Comparison of ENCODE assay signal across 14 cellular contexts in genomic region chr2:185335879-185336278, GRCh38.
DNase-seq lines count a peak whose midpoint lies in the region; TF ChIP-seq lines count a peak whose summit lies in the region.
"Had no signal": no experiment of that assay in that cellular context is flagged by ENCODE, and none has a peak within 500 bp of the region (broad histone marks: within the 10 kb centered on the region; RNA-seq: fewer than 3 reads in every experiment).

No MANE protein-coding gene starts in this region.

- no peaks in the 10 kb centered on the region for H3K27me3 ChIP-seq in A673 (replicated peaks; ENCODE audit: insufficient read depth, low read depth, low read length, poor library complexity)
- no peaks in the 10 kb centered on the region for H3K27me3 ChIP-seq in brain microvascular endothelial cell (replicated peaks)
- H3K27me3 ChIP-seq: BLaER1 treated with 17β-estradiol and CSF1 and Interleukin-3, amounts not matched to agents 10 nM and 100 nM had no signal

- H3K4me3 ChIP-seq in A673 (ENCODE audit: low read depth, low read length, poor library complexity, severe bottlenecking) (no peak overlapping the region), epithelial cell of esophagus (ENCODE audit: low read length) (no peak overlapping the region), brain microvascular endothelial cell (ENCODE audit: low read depth, low read length) (no peak overlapping the region)
- H3K4me3 ChIP-seq: BLaER1 treated with 17β-estradiol and CSF1 and Interleukin-3, amounts not matched to agents 10 nM and 100 nM had no signal

- POLR2A ChIA-PET in A673 (lab: Charles Lee; ENCODE audit: low non-redundant PET) (no interaction called here), RWPE1 (lab: Yijun Ruan, JAX; ENCODE audit: low non-redundant PET) (no interaction called here)

- BruUV-seq in A673 (replicated peaks; lab: Mats Ljungman, UMichigan), result no TSS peak

- no peaks in the 10 kb centered on the region for H3K4me1 ChIP-seq in A673 (ENCODE audit: insufficient read depth, low read length, poor library complexity, severe bottlenecking)
- H3K4me1 ChIP-seq: BLaER1 treated with 17β-estradiol and CSF1 and Interleukin-3, amounts not matched to agents 10 nM and 100 nM had no signal

- peak; percentile 2 for DNase-seq in A673 (ENCODE audit: low spot score)
- peak; percentile 43 for DNase-seq in HT-29 (ENCODE audit: low spot score)
- DNase-seq in RWPE1 (ENCODE audit: low spot score), result peak; percentile 3
- peak; percentile 13 for DNase-seq in epithelial cell of esophagus (ENCODE audit: low read depth)
- DNase-seq in NCI-H526 treated with DMSO at 0.1 percent for 48 hours (lab: John Stamatoyannopoulos, UW), result no peak
- no peak for DNase-seq in brain microvascular endothelial cell
- no peak for DNase-seq in activated CD4-positive, alpha-beta T cell treated with anti-CD3 and anti-CD28 coated beads, Interleukin-2, amount 50 U/mL, for 4 hours
- DNase-seq: 8988T; ACHN; CD4-positive, CD25-positive, alpha-beta regulatory T cell; DMS79; IMR-90 had no signal

- intact Hi-C loops in A673 (cut with micrococcal nuclease; ENCODE audit: unreplicated experiment), result no loop called here

- H3K36me3 ChIP-seq in A673 (ENCODE audit: insufficient read depth, low read length, poor library complexity, severe bottlenecking) (no peaks in the 10 kb centered on the region), brain microvascular endothelial cell (replicated peaks) (no peaks in the 10 kb centered on the region)
- H3K36me3 ChIP-seq: BLaER1 treated with 17β-estradiol and CSF1 and Interleukin-3, amounts not matched to agents 10 nM and 100 nM had no signal

- CTCF ChIA-PET in A673 (lab: Charles Lee), result no interaction called here
- CTCF ChIA-PET in RWPE1 (lab: Yijun Ruan, JAX), result no interaction called here

- TF ChIP-seq CTCF in A673 (conservative IDR thresholded peaks at IDR 0.05; ENCODE audit: low read depth, low read length), result no peak
- TF ChIP-seq CTCF in RWPE1 (conservative IDR thresholded peaks at IDR 0.05; ENCODE audit: low read depth), result no peak
- TF ChIP-seq CTCF in epithelial cell of esophagus (IDR thresholded peaks at IDR 0.05; ENCODE audit: insufficient read depth, low read depth, low read length, missing control alignments), result no peak
- TF ChIP-seq CTCF in brain microvascular endothelial cell (IDR thresholded peaks at IDR 0.05; ENCODE audit: low read depth, low read length, missing control alignments), result no peak

- H3K27ac ChIP-seq in A673 (ENCODE audit: low read depth, low read length, poor library complexity, severe bottlenecking) (no peak overlapping the region), RWPE1 (no peak overlapping the region), brain microvascular endothelial cell (no peak overlapping the region)
- H3K27ac ChIP-seq: BLaER1 treated with 17β-estradiol and CSF1 and Interleukin-3, amounts not matched to agents 10 nM and 100 nM; HL-60 had no signal

- no peaks in the 10 kb centered on the region for H3K9me3 ChIP-seq in A673 (ENCODE audit: low read depth, low read length, poor library complexity, severe bottlenecking)

- in situ Hi-C loops in brain microvascular endothelial cell (cut with HindIII; ENCODE audit: low pct_ligation_motif_present, low sequenced_read_pairs), result no loop called here

Comparison
In these comparisons a context has a peak if more than half of its experiments do, and no peak if none do; other contexts are left out.
1. DNase-seq: peak in A673 (single experiment), HT-29 (single experiment), RWPE1 (single experiment) and epithelial cell of esophagus (single experiment); none in NCI-H526 treated with DMSO at 0.1 percent for 48 hours (single experiment), brain microvascular endothelial cell (single experiment) and activated CD4-positive, alpha-beta T cell treated with anti-CD3 and anti-CD28 coated beads, Interleukin-2, amount 50 U/mL, for 4 hours (0 of 2).